ENCODE assay signal across 17 cellular contexts in the genomic region with DNA sequence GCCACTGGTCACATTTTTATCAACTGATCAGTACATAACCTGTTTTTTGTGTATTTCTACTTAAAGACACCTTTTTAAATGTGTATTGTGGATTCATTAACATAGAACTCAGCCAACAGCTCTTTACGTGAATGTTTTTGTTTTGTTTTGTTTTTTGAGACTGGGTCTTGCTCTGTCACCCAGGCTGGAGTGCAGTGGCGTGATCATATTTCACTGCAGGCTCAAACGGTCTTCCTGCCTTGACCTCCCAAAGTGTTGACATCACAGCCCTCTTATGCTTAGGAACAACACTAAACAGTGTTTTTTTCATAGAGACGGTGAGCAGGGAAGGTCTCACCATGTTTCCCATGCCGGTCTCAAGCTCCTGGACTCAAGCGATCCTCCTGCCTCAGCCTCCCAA. TPM values are rescaled to one million over a fixed set of nuclear protein-coding genes. Genes with fewer than 3 reads are reported as not detected.
DNase-seq lines count a peak whose midpoint lies in the region; ATAC-seq and TF ChIP-seq lines count a peak whose summit lies in the region.
"Had no signal": no experiment of that assay in that cellular context is flagged by ENCODE, and none has a peak within 500 bp of the region (broad histone marks: within the 10 kb centered on the region; RNA-seq: fewer than 3 reads in every experiment).

No MANE protein-coding gene starts in this region.

- no peak overlapping the region for H2BK15ac ChIP-seq in mesenchymal stem cell (ENCODE audit: low read depth, poor library complexity, severe bottlenecking)

- peak overlapping the region; percentile 58 for H3K27ac Mint-ChIP-seq in activated T-cell treated with anti-CD3 and anti-CD28 coated beads, Interleukin-2, amount 50 U/mL, for 24 hours
- H3K27ac Mint-ChIP-seq: B cell; CD8-positive, alpha-beta T cell had no signal

- H2AK5ac ChIP-seq in mesenchymal stem cell (ENCODE audit: low read length, severe bottlenecking): no peak overlapping the region

- H3K4me1 ChIP-seq in HEK293 (ENCODE audit: control insufficient read depth, insufficient read depth, low read length): no peaks in the 10 kb centered on the region
- H3K4me1 ChIP-seq in mesenchymal stem cell (ENCODE audit: control insufficient read depth, insufficient read depth, low read depth, low read length): no peaks in the 10 kb centered on the region
- peaks cover 3% of the 10 kb centered on the region for H3K4me1 ChIP-seq in prostate gland (replicated peaks)
- H3K4me1 ChIP-seq: BLaER1 treated with 17β-estradiol and CSF1 and Interleukin-3, amounts not matched to agents 10 nM and 100 nM had no signal

- H2BK12ac ChIP-seq in mesenchymal stem cell (ENCODE audit: low read length in 2 of 2): no peak overlapping the region

- peak overlapping the region; percentile 59 for H4K91ac ChIP-seq in mesenchymal stem cell (ENCODE audit: low read length)

- no peak for ATAC-seq in activated T-cell treated with anti-CD3 and anti-CD28 coated beads, Interleukin-2, amount 50 U/mL, for 4 hours
- no peak for ATAC-seq in HG02885 (IDR thresholded peaks at IDR 0.05; ENCODE audit: poor library complexity, unreplicated experiment)
- ATAC-seq: CD8-positive, alpha-beta T cell; GM12878 had no signal

- DNase-seq in activated T-cell treated with anti-CD3 and anti-CD28 coated beads, Interleukin-2, amount 50 U/mL, for 24 hours: no peak
- DNase-seq in activated T-cell treated with anti-CD3 and anti-CD28 coated beads, Interleukin-2, amount 50 U/mL, for 4 hours: no peak
- DNase-seq in choroid plexus epithelial cell (ENCODE audit: low read depth): peak; percentile 22
- no peak for DNase-seq in mesenchymal stem cell
- no peak for DNase-seq in MV-4-11 (lab: John Stamatoyannopoulos, UW)
- DNase-seq in prostate gland (ENCODE audit: low spot score): no peak
- DNase-seq: Calu3; CD8-positive, alpha-beta T cell; DMS79 treated with DMSO at 0.1 percent for 48 hours; H9; IMR-90 had no signal

- POLR2A ChIA-PET in HEK293 (lab: Yijun Ruan, JAX): interaction anchor here (0.6 to 3.3 kb wide), 4 partner anchors 9 to 251 kb away, joined by 3 to 23 read pairs (median 12); a partner anchor contains a TSS

- no peak overlapping the region for H3K23ac ChIP-seq in mesenchymal stem cell (ENCODE audit: low read length in 2 of 2)

- H3K4ac ChIP-seq in mesenchymal stem cell (ENCODE audit: low read depth in 1 of 2, low read length in 2 of 2): no peak overlapping the region

- no peaks in the 10 kb centered on the region for H3K27me3 ChIP-seq in mesenchymal stem cell (ENCODE audit: control insufficient read depth in 1 of 2, insufficient read depth in 1 of 2, low read length in 2 of 2)
- no peaks in the 10 kb centered on the region for H3K27me3 ChIP-seq in prostate gland (replicated peaks; ENCODE audit: insufficient read depth)
- H3K27me3 ChIP-seq: BLaER1 treated with 17β-estradiol and CSF1 and Interleukin-3, amounts not matched to agents 10 nM and 100 nM had no signal

- H3K9me3 Mint-ChIP-seq in activated T-cell treated with anti-CD3 and anti-CD28 coated beads, Interleukin-2, amount 50 U/mL, for 24 hours: no peaks in the 10 kb centered on the region
- no peaks in the 10 kb centered on the region for H3K9me3 Mint-ChIP-seq in activated T-cell treated with anti-CD3 and anti-CD28 coated beads, Interleukin-2, amount 50 U/mL, for 4 hours
- H3K9me3 Mint-ChIP-seq: CD8-positive, alpha-beta T cell; H9 had no signal

- H3K36me3 ChIP-seq in HEK293 (ENCODE audit: control insufficient read depth in 2 of 2, insufficient read depth in 1 of 2, low read length in 2 of 2) (peaks cover 52 to 61% of the 10 kb centered on the region in 2 experiments), mesenchymal stem cell (ENCODE audit: control insufficient read depth in 1 of 2, insufficient read depth in 2 of 2, low read depth in 1 of 2, low read length in 2 of 2) (peaks cover 27 to 60% of the 10 kb centered on the region in 2 experiments), prostate gland (peaks cover 7 to 13% of the 10 kb centered on the region in 2 donors)

- H3K4me1 Mint-ChIP-seq in activated T-cell treated with anti-CD3 and anti-CD28 coated beads, Interleukin-2, amount 50 U/mL, for 24 hours (ENCODE audit: low read depth): peaks cover 4% of the 10 kb centered on the region
- H3K4me1 Mint-ChIP-seq in activated T-cell treated with anti-CD3 and anti-CD28 coated beads, Interleukin-2, amount 50 U/mL, for 4 hours (ENCODE audit: low read depth): no peaks in the 10 kb centered on the region
- H3K4me1 Mint-ChIP-seq: B cell, H9 had no signal

- H3K18ac ChIP-seq in mesenchymal stem cell (ENCODE audit: low read depth in 1 of 2, low read length in 2 of 2): no peak overlapping the region

- no peak overlapping the region for H2BK120ac ChIP-seq in mesenchymal stem cell (ENCODE audit: low read depth, low read length)

- H3K4me3 ChIP-seq in HEK293 (ENCODE audit: low read depth, low read length) (no peak overlapping the region), choroid plexus epithelial cell (ENCODE audit: low read depth, low read length) (no peak overlapping the region), mesenchymal stem cell (ENCODE audit: insufficient read depth in 1 of 2, low read depth in 1 of 2, low read length in 2 of 2) (no peak overlapping the region), prostate gland (no peak overlapping the region)
- H3K4me3 ChIP-seq: BLaER1 treated with 17β-estradiol and CSF1 and Interleukin-3, amounts not matched to agents 10 nM and 100 nM; GM12878 had no signal

- no peak for TF ChIP-seq POLR2A in prostate gland (IDR thresholded peaks at IDR 0.05)

- no peak overlapping the region for H2BK5ac ChIP-seq in mesenchymal stem cell (ENCODE audit: low read depth, low read length, poor library complexity, severe bottlenecking)

- H4K8ac ChIP-seq in mesenchymal stem cell (ENCODE audit: low read length): no peak overlapping the region

- WGBS in mesenchymal stem cell: 78% methylated on average over 6 of the region's 6 CpGs
- WGBS in prostate gland: 62% methylated on average over 6 of the region's 6 CpGs

- peaks cover 2% of the 10 kb centered on the region for H3K79me1 ChIP-seq in mesenchymal stem cell (replicated peaks; ENCODE audit: low read length, poor library complexity, severe bottlenecking)

- no peak overlapping the region for H3K4me2 ChIP-seq in mesenchymal stem cell (ENCODE audit: low read length, poor library complexity, severe bottlenecking)
- H3K4me2 ChIP-seq: BLaER1 treated with 17β-estradiol and CSF1 and Interleukin-3, amounts not matched to agents 10 nM and 100 nM had no signal

- H3K9ac ChIP-seq in mesenchymal stem cell (ENCODE audit: low read length): no peak overlapping the region
- H3K9ac ChIP-seq: BLaER1 treated with 17β-estradiol and CSF1 and Interleukin-3, amounts not matched to agents 10 nM and 100 nM had no signal

- no peak overlapping the region for H3K4me3 Mint-ChIP-seq in activated T-cell treated with anti-CD3 and anti-CD28 coated beads, Interleukin-2, amount 50 U/mL, for 24 hours
- H3K4me3 Mint-ChIP-seq in activated T-cell treated with anti-CD3 and anti-CD28 coated beads, Interleukin-2, amount 50 U/mL, for 4 hours: no peak overlapping the region
- H3K4me3 Mint-ChIP-seq: B cell; CD8-positive, alpha-beta T cell; H9 had no signal

- no peaks in the 10 kb centered on the region for H3K27me3 Mint-ChIP-seq in activated T-cell treated with anti-CD3 and anti-CD28 coated beads, Interleukin-2, amount 50 U/mL, for 24 hours
- no peaks in the 10 kb centered on the region for H3K27me3 Mint-ChIP-seq in activated T-cell treated with anti-CD3 and anti-CD28 coated beads, Interleukin-2, amount 50 U/mL, for 4 hours (ENCODE audit: low read depth)
- H3K27me3 Mint-ChIP-seq: B cell had no signal

- no peaks in the 10 kb centered on the region for H3K9me3 ChIP-seq in HEK293 (ENCODE audit: control insufficient read depth, insufficient read depth, low read depth, low read length)
- H3K9me3 ChIP-seq in mesenchymal stem cell (ENCODE audit: control insufficient read depth, low read length): no peaks in the 10 kb centered on the region
- no peaks in the 10 kb centered on the region for H3K9me3 ChIP-seq in prostate gland
- H3K9me3 ChIP-seq: BLaER1 treated with 17β-estradiol and CSF1 and Interleukin-3, amounts not matched to agents 10 nM and 100 nM had no signal

- peaks cover 63% of the 10 kb centered on the region for H3K36me3 Mint-ChIP-seq in activated T-cell treated with anti-CD3 and anti-CD28 coated beads, Interleukin-2, amount 50 U/mL, for 24 hours (ENCODE audit: low read depth)
- H3K36me3 Mint-ChIP-seq in activated T-cell treated with anti-CD3 and anti-CD28 coated beads, Interleukin-2, amount 50 U/mL, for 4 hours (ENCODE audit: insufficient read depth): peaks cover 29% of the 10 kb centered on the region

- intact Hi-C loops in prostate gland (cut with DNase I): no loop called here

- H2AFZ ChIP-seq in mesenchymal stem cell (ENCODE audit: low read depth, low read length): no peak overlapping the region

- no peak overlapping the region for H3K27ac ChIP-seq in HEK293 (ENCODE audit: extremely low read depth, low read depth, low read length)
- H3K27ac ChIP-seq in mesenchymal stem cell (ENCODE audit: low read length, poor library complexity, severe bottlenecking): no peak overlapping the region
- H3K27ac ChIP-seq in prostate gland: no peak overlapping the region
- H3K27ac ChIP-seq: 22Rv1; BLaER1 treated with 17β-estradiol and CSF1 and Interleukin-3, amounts not matched to agents 10 nM and 100 nM had no signal

- no peak overlapping the region for H3K14ac ChIP-seq in mesenchymal stem cell (ENCODE audit: low read length in 2 of 2)

- TF ChIP-seq CTCF in HEK293 (tag by site-specific recombination; IDR thresholded peaks at IDR 0.05) (no peak), choroid plexus epithelial cell (conservative IDR thresholded peaks at IDR 0.05; ENCODE audit: low read depth, low read length) (no peak), prostate gland (IDR thresholded peaks at IDR 0.05) (no peak)

- CTCF ChIA-PET in HEK293 (lab: Yijun Ruan, JAX): no interaction called here

TF ChIP-seq in HEK293, 187 proteins besides CTCF, POLR2A, EP300 and RAD21:
- TF ChIP-seq ZNF600 (tag by site-specific recombination; IDR thresholded peaks at IDR 0.05) (peak; percentile 74), GLIS1 (tag by site-specific recombination; IDR thresholded peaks at IDR 0.05) (peak; percentile 31; the same call in 1 of the 2 replicates), SALL2 (tag by site-specific recombination; IDR thresholded peaks at IDR 0.05; ENCODE audit: borderline replicate concordance) (no peak)
TF ChIP-seq in HEK293: peak in this region for 2.

RNA-seq across cellular contexts. Expression of a gene that starts 9.9 kb away (rescaled TPM):
- total RNA-seq in activated T-cell treated with anti-CD3 and anti-CD28 coated beads, Interleukin-2, amount 50 U/mL, for 4 hours: 100 to 1,000 TPM; 284 to 302 (median 293) TPM
- polyA plus RNA-seq in mesenchymal stem cell (2013, experiment 1 of 2): 500 TPM
- polyA plus RNA-seq in mesenchymal stem cell (2013, experiment 2 of 2): 505 TPM
- 100 to 1,000 TPM in 1 of 2 donors, 10 to 100 TPM in 1; 62.8 to 174 TPM for total RNA-seq in prostate gland

RNA-seq across cellular contexts. Expression of a gene that starts 15.1 kb away (rescaled TPM):
- 1 to 10 TPM; 5.2 to 5.6 (median 5.5) TPM for total RNA-seq in activated T-cell treated with anti-CD3 and anti-CD28 coated beads, Interleukin-2, amount 50 U/mL, for 4 hours
- polyA plus RNA-seq in mesenchymal stem cell (2013, experiment 1 of 2): 0.94 TPM
- polyA plus RNA-seq in mesenchymal stem cell (2013, experiment 2 of 2): 0.64 TPM
- total RNA-seq in prostate gland: 1 to 10 TPM; 1.9 to 2.0 TPM

RNA-seq across cellular contexts. Expression of a gene that starts 42.8 kb away (rescaled TPM):
- total RNA-seq in activated T-cell treated with anti-CD3 and anti-CD28 coated beads, Interleukin-2, amount 50 U/mL, for 4 hours: 1 to 10 TPM in 1 of 3 donors, under 1 TPM in 2; 0.58 to 1.2 (median 0.76) TPM
- 1.6 TPM for polyA plus RNA-seq in mesenchymal stem cell (2013, experiment 1 of 2)
- 2.0 TPM for polyA plus RNA-seq in mesenchymal stem cell (2013, experiment 2 of 2)
- 10 to 100 TPM in 1 of 2 donors, 1 to 10 TPM in 1; 6.2 to 11.2 TPM for total RNA-seq in prostate gland
